8 cellular contexts compared by ENCODE assay signal in genomic region chr15:101965860-101966259, GRCh38.
A peak's percentile ranks its signal among the peaks of the same experiment; 100 is the strongest.
DNase-seq lines count a peak whose midpoint lies in the region; ATAC-seq and TF ChIP-seq lines count a peak whose summit lies in the region.
"Not testable (repeated sequence)": the region's sequence is repeated elsewhere in the genome, so short reads cannot be mapped to it uniquely, and the experiment has no call there.

No MANE protein-coding gene starts in this region.

- H3K27me3 Mint-ChIP-seq in activated T-cell treated with anti-CD3 and anti-CD28 coated beads, Interleukin-2, amount 50 U/mL, for 4 hours (ENCODE audit: low read depth) = not testable (repeated sequence)

- TF ChIP-seq POLR2A in uterus (IDR thresholded peaks at IDR 0.05) = not testable (repeated sequence)

- H3K27me3 ChIP-seq in GM06990 (replicated peaks; ENCODE audit: control insufficient read depth, insufficient read depth, low read length); RWPE2 (ENCODE audit: insufficient read depth, poor library complexity, severe bottlenecking); uterus: not testable (repeated sequence)

- DNase-seq in GM06990 (ENCODE audit: extremely low read depth, insufficient read length) = peak; percentile 5
- DNase-seq in RWPE2 (ENCODE audit: low spot score) = peak; percentile 50
- peak; percentile 3 for DNase-seq in activated T-cell treated with anti-CD3 and anti-CD28 coated beads, Interleukin-2, amount 50 U/mL, for 4 hours
- peak; percentile 1 for DNase-seq in fibroblast of gingiva (ENCODE audit: low read depth)
- peak; percentile 57 for DNase-seq in islet precursor cell
- peak in 2 of 3 donors; percentile 21 to 55 for DNase-seq in mucosa of descending colon
- peak; percentile 59 for DNase-seq in sciatic nerve (ENCODE audit: low spot score)
- DNase-seq in uterus = peak; percentile 14 to 22

- H3K4me3 ChIP-seq in GM06990 (replicated peaks; ENCODE audit: low read depth, low read length); RWPE2 (ENCODE audit: severe bottlenecking); mucosa of descending colon; uterus: not testable (repeated sequence)

- H3K9me3 Mint-ChIP-seq in activated T-cell treated with anti-CD3 and anti-CD28 coated beads, Interleukin-2, amount 50 U/mL, for 4 hours = not testable (repeated sequence)

- H3K4me3 Mint-ChIP-seq in activated T-cell treated with anti-CD3 and anti-CD28 coated beads, Interleukin-2, amount 50 U/mL, for 4 hours = not testable (repeated sequence)

- ATAC-seq in RWPE2 (ENCODE audit: low read depth); activated T-cell treated with anti-CD3 and anti-CD28 coated beads, Interleukin-2, amount 50 U/mL, for 4 hours; mucosa of descending colon; sciatic nerve: not testable (repeated sequence)

- not testable (repeated sequence) for H3K36me3 ChIP-seq in GM06990 (ENCODE audit: control insufficient read depth, insufficient read depth, low read length); RWPE2 (ENCODE audit: low read depth); mucosa of descending colon (ENCODE audit: low read depth); uterus

- not testable (repeated sequence) for H3K9me3 ChIP-seq in RWPE2 (ENCODE audit: severe bottlenecking); mucosa of descending colon; uterus

- H3K36me3 Mint-ChIP-seq in activated T-cell treated with anti-CD3 and anti-CD28 coated beads, Interleukin-2, amount 50 U/mL, for 4 hours (ENCODE audit: insufficient read depth) = not testable (repeated sequence)

- not testable (repeated sequence) for TF ChIP-seq CTCF in GM06990 (IDR thresholded peaks at IDR 0.05; ENCODE audit: insufficient read depth, low read length, poor library complexity, severe bottlenecking); RWPE2 (IDR thresholded peaks at IDR 0.05; ENCODE audit: poor library complexity, severe bottlenecking); mucosa of descending colon (IDR thresholded peaks at IDR 0.05); uterus (IDR thresholded peaks at IDR 0.05)

- not testable (repeated sequence) for H3K27ac ChIP-seq in RWPE2 (ENCODE audit: poor library complexity, severe bottlenecking); uterus

- intact Hi-C loops in mucosa of descending colon (cut with DNase I, micrococcal nuclease); sciatic nerve (cut with DNase I); uterus (cut with DNase I; ENCODE audit: low total_unique reads): not testable (repeated sequence)

- not testable (repeated sequence) for H3K4me1 Mint-ChIP-seq in activated T-cell treated with anti-CD3 and anti-CD28 coated beads, Interleukin-2, amount 50 U/mL, for 4 hours (ENCODE audit: low read depth)

- H3K4me1 ChIP-seq in RWPE2 (ENCODE audit: insufficient read depth, poor library complexity, severe bottlenecking); mucosa of descending colon (ENCODE audit: low read depth); uterus: not testable (repeated sequence)

Comparison
In these comparisons a context has a peak if more than half of its experiments do, and no peak if none do; other contexts are left out.
1. DNase-seq: peak in every context shown above with its lines; median percentile 59 in sciatic nerve; 57 in islet precursor cell; 50 in RWPE2; 38 in mucosa of descending colon; 18 in uterus; 5 in GM06990; 3 in activated T-cell treated with anti-CD3 and anti-CD28 coated beads, Interleukin-2, amount 50 U/mL, for 4 hours; 1 in fibroblast of gingiva.